In the genomic region with DNA sequence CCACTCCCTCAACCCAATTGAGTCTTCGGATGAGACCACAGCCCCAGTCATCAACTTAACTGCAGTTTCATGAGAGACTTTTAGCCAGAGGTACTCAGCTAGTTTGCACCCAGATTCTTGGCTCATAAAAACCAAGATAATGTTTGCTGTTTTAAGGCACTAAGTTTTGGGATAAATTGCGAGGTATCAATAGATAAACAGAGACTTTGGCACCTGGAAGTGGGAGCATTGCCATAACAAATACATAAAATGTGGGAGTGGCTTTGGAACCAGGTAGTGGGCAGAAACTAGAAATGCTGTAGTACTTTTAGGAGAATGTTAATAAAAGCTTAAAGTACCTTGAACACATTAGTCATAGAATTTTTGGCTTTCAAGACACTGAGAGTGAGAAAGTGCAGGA, we compare ENCODE assay signal across 25 cellular contexts.
"Had no signal": no experiment of that assay in that cellular context is flagged by ENCODE, and none has a peak within 500 bp of the region (broad histone marks: within the 10 kb centered on the region; RNA-seq: fewer than 3 reads in every experiment).

No MANE protein-coding gene starts in this region.

- H3K4me1 Mint-ChIP-seq: mesothelial cell of epicardium; naive thymus-derived CD8-positive, alpha-beta T cell; neural crest cell; stimulated activated effector memory CD8-positive, alpha-beta T cell treated with anti-CD3 and anti-CD28 coated beads, Interleukin-12 subunit alpha, Interleukin-12 subunit beta, amount 100 ng/mL, for 72 hours had no signal

- H3K36me3 Mint-ChIP-seq: mesothelial cell of epicardium; naive thymus-derived CD8-positive, alpha-beta T cell; stimulated activated effector memory CD8-positive, alpha-beta T cell treated with anti-CD3 and anti-CD28 coated beads, Interleukin-12 subunit alpha, Interleukin-12 subunit beta, amount 100 ng/mL, for 72 hours; type B pancreatic cell had no signal

- H3K9me3 ChIP-seq: psoas muscle, thoracic aorta, uterus had no signal

- H3K4me1 ChIP-seq: heart right ventricle, left lung, parathyroid adenoma, psoas muscle, spleen, suprapubic skin, uterus had no signal

- ATAC-seq: heart right ventricle; left lung; naive thymus-derived CD8-positive, alpha-beta T cell; psoas muscle; sciatic nerve; stimulated activated effector memory CD8-positive, alpha-beta T cell treated with anti-CD3 and anti-CD28 coated beads, Interleukin-12 subunit alpha, Interleukin-12 subunit beta, amount 100 ng/mL, for 72 hours had no signal

- H3K4me3 Mint-ChIP-seq: mesothelial cell of epicardium; naive thymus-derived CD8-positive, alpha-beta T cell; nephron; neural crest cell; stimulated activated effector memory CD8-positive, alpha-beta T cell treated with anti-CD3 and anti-CD28 coated beads, Interleukin-12 subunit alpha, Interleukin-12 subunit beta, amount 100 ng/mL, for 72 hours; stimulated activated naive CD8-positive, alpha-beta T cell treated with anti-CD3 and anti-CD28 coated beads, Interleukin-15, Interleukin-2, amounts not matched to agents 100 ng/mL and 50 ng/mL, for 24 hours; type B pancreatic cell had no signal

- H3K27me3 Mint-ChIP-seq: naive thymus-derived CD8-positive, alpha-beta T cell; stimulated activated naive CD8-positive, alpha-beta T cell treated with anti-CD3 and anti-CD28 coated beads, Interleukin-15, Interleukin-2, amounts not matched to agents 100 ng/mL and 50 ng/mL, for 24 hours; type B pancreatic cell had no signal

- H3K27ac ChIP-seq: heart right ventricle, hepatocyte, left lung, parathyroid adenoma, psoas muscle, skin epidermis, spleen, suprapubic skin, thoracic aorta, tibial artery had no signal

- H3K36me3 ChIP-seq: heart right ventricle, left lung, spleen, suprapubic skin, thoracic aorta, tibial artery, uterus had no signal

- H3K27me3 ChIP-seq: hepatocyte, left lung, spleen, suprapubic skin, tibial artery, uterus had no signal

- H3K9ac ChIP-seq: parathyroid adenoma had no signal

- H3K9me3 Mint-ChIP-seq: stimulated activated naive CD8-positive, alpha-beta T cell treated with anti-CD3 and anti-CD28 coated beads, Interleukin-15, Interleukin-2, amounts not matched to agents 100 ng/mL and 50 ng/mL, for 24 hours had no signal

- DNase-seq: heart right ventricle; islet precursor cell; left lung; mesendoderm; naive thymus-derived CD8-positive, alpha-beta T cell; nucleus accumbens; psoas muscle; spleen; stimulated activated CD4-positive, alpha-beta T cell treated with anti-CD3 and anti-CD28 coated beads, Interleukin-4, amount 100 ng/mL, for 24 hours; stimulated activated naive CD4-positive, alpha-beta T cell; tibial artery; uterus had no signal

- H3K27ac Mint-ChIP-seq: mesothelial cell of epicardium; naive thymus-derived CD8-positive, alpha-beta T cell; nephron; stimulated activated effector memory CD8-positive, alpha-beta T cell treated with anti-CD3 and anti-CD28 coated beads, Interleukin-12 subunit alpha, Interleukin-12 subunit beta, amount 100 ng/mL, for 72 hours; stimulated activated naive CD8-positive, alpha-beta T cell treated with anti-CD3 and anti-CD28 coated beads, Interleukin-15, Interleukin-2, amounts not matched to agents 100 ng/mL and 50 ng/mL, for 24 hours; type B pancreatic cell had no signal

- H2AFZ ChIP-seq: hepatocyte, parathyroid adenoma had no signal

- H3K4me3 ChIP-seq: heart right ventricle, hepatocyte, left lung, lung, psoas muscle, skin epidermis, spleen, suprapubic skin, thoracic aorta, tibial artery, uterus had no signal

- H3K4me2 ChIP-seq: hepatocyte had no signal

- H3K79me2 ChIP-seq: hepatocyte, parathyroid adenoma had no signal
